9 cellular contexts compared by ENCODE assay signal in the genomic region with DNA sequence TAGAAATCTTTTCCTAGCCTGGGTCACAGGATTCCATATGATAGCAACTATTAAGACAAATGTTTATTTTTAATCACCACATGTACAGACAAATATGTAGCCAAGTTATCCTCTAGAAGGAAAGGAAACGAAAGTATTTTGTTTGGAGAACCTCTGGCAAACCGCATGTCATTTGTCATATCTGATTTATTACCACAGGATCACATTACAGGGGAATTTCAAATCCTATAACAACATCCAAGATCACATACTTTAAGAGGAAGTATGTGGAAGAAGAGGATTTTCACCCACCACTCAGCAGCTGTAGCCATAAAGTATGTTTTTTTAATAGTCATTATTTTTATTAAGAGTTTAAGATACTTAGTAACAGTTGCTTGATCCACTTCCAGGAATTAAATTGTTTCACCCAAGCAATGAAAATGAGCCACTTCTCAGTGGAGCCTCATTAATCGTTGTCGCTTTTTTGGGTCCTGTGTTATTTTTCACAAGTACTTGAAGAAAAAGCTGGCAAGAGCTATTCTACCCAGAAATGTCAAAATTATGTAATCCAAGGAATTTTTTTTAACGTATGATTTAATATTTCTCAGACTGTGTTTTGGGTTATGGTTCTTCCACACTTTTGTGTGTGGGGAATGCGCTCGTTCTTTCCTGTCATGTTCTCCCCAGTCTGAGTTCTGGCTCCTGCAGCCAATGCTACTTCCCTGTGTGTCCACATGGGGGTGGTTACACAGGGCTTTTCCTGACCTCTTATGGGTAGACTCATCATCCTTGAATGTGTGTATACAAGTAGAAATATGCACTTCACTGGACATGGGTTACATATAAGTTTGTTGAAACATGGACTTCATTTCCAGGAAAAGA. TPM values are rescaled to one million over a fixed set of nuclear protein-coding genes. Genes with fewer than 3 reads are reported as not detected.
DNase-seq lines count a peak whose midpoint lies in the region; ATAC-seq and TF ChIP-seq lines count a peak whose summit lies in the region.
"Had no signal": no experiment of that assay in that cellular context is flagged by ENCODE, and none has a peak within 500 bp of the region (broad histone marks: within the 10 kb centered on the region; RNA-seq: fewer than 3 reads in every experiment).

No MANE protein-coding gene starts in this region.

- no peaks in the 10 kb centered on the region for H3K27me3 ChIP-seq in esophagus muscularis mucosa
- H3K27me3 ChIP-seq in Karpas-422 (ENCODE audit: low read length) = no peaks in the 10 kb centered on the region

- H2AFZ ChIP-seq in Karpas-422 (ENCODE audit: low read length) = no peak overlapping the region

- TF ChIP-seq EP300 in esophagus muscularis mucosa (IDR thresholded peaks at IDR 0.05) = no peak

- peak overlapping the region; percentile 86 for H3K27ac Mint-ChIP-seq in osteocyte (ENCODE audit: unreplicated experiment)
- H3K27ac Mint-ChIP-seq in stimulated activated memory B cell treated with anti-CD40 and anti-IgM and Interleukin-4, amounts not matched to agents 10 μg/mL and 1 μg/mL and 100 μg/mL, for 72 hours = no peak overlapping the region
- H3K27ac Mint-ChIP-seq: activated naive CD8-positive, alpha-beta T cell had no signal

- H4K20me1 ChIP-seq in Karpas-422 (ENCODE audit: insufficient read depth, low read depth, low read length) = no peaks in the 10 kb centered on the region

- no peaks in the 10 kb centered on the region for H3K9me2 ChIP-seq in Karpas-422 (replicated peaks; ENCODE audit: insufficient read depth, low read length)

- no peak overlapping the region for H3K4me2 ChIP-seq in Karpas-422 (ENCODE audit: low read depth, low read length, poor library complexity, severe bottlenecking)

- H3K4me1 Mint-ChIP-seq in osteocyte (ENCODE audit: unreplicated experiment) = peaks cover 83% of the 10 kb centered on the region
- H3K4me1 Mint-ChIP-seq in stimulated activated memory B cell treated with anti-CD40 and anti-IgM and Interleukin-4, amounts not matched to agents 10 μg/mL and 1 μg/mL and 100 μg/mL, for 72 hours = no peaks in the 10 kb centered on the region

- no peaks in the 10 kb centered on the region for H3K27me3 Mint-ChIP-seq in osteocyte (ENCODE audit: unreplicated experiment)
- H3K27me3 Mint-ChIP-seq in stimulated activated memory B cell treated with anti-CD40 and anti-IgM and Interleukin-4, amounts not matched to agents 10 μg/mL and 1 μg/mL and 100 μg/mL, for 72 hours = peaks cover 79% of the 10 kb centered on the region

- peaks cover 31% of the 10 kb centered on the region for H3K36me3 Mint-ChIP-seq in osteocyte (ENCODE audit: unreplicated experiment)
- no peaks in the 10 kb centered on the region for H3K36me3 Mint-ChIP-seq in stimulated activated memory B cell treated with anti-CD40 and anti-IgM and Interleukin-4, amounts not matched to agents 10 μg/mL and 1 μg/mL and 100 μg/mL, for 72 hours
- H3K36me3 Mint-ChIP-seq: activated naive CD8-positive, alpha-beta T cell had no signal

- H3K9me3 Mint-ChIP-seq in osteocyte (ENCODE audit: unreplicated experiment) = no peaks in the 10 kb centered on the region
- H3K9me3 Mint-ChIP-seq in stimulated activated memory B cell treated with anti-CD40 and anti-IgM and Interleukin-4, amounts not matched to agents 10 μg/mL and 1 μg/mL and 100 μg/mL, for 72 hours = no peaks in the 10 kb centered on the region

- intact Hi-C loops in esophagus muscularis mucosa (cut with DNase I) = no loop called here

- TF ChIP-seq CTCF in esophagus muscularis mucosa (IDR thresholded peaks at IDR 0.05) (peak; percentile 25 to 67 (median 39)), osteocyte (IDR thresholded peaks at IDR 0.05) (peak; percentile 67)

- 36% methylated on average over 7 of the region's 7 CpGs for WGBS in esophagus muscularis mucosa

- no peak for TF ChIP-seq POLR2A in esophagus muscularis mucosa (IDR thresholded peaks at IDR 0.05; ENCODE audit: low read depth)

- H3K27ac ChIP-seq in esophagus muscularis mucosa (replicated peaks in 1 of 4) = peak overlapping the region in 3 of 4 donors; percentile 41 to 63 (median 56)
- H3K27ac ChIP-seq in Karpas-422 (ENCODE audit: low read length) = no peak overlapping the region

- H3K9me3 ChIP-seq in esophagus muscularis mucosa = no peaks in the 10 kb centered on the region
- no peaks in the 10 kb centered on the region for H3K9me3 ChIP-seq in Karpas-422 (ENCODE audit: low read length)

- H3K36me3 ChIP-seq in esophagus muscularis mucosa (no peaks in the 10 kb centered on the region), Karpas-422 (ENCODE audit: insufficient read depth, low read length) (no peaks in the 10 kb centered on the region)

- peak; percentile 49 for DNase-seq in DMS53 treated with DMSO at 0.1 percent for 48 hours (lab: John Stamatoyannopoulos, UW; ENCODE audit: unreplicated experiment)
- peak; percentile 39 for DNase-seq in NCI-H69 (lab: John Stamatoyannopoulos, UW)
- peak; percentile 90 for DNase-seq in esophagus muscularis mucosa (ENCODE audit: extremely low spot score)
- DNase-seq in osteocyte (ENCODE audit: extremely low spot score, unreplicated experiment) = no peak
- no peak for DNase-seq in NCI-H2029 (lab: John Stamatoyannopoulos, UW)
- no peak for DNase-seq in COLO829 (ENCODE audit: low spot score)
- no peak for DNase-seq in Karpas-422

- no peak overlapping the region for H3K4me3 ChIP-seq in esophagus muscularis mucosa
- no peak overlapping the region for H3K4me3 ChIP-seq in Karpas-422 (ENCODE audit: low read length)

- no peaks in the 10 kb centered on the region for H3K79me2 ChIP-seq in Karpas-422 (ENCODE audit: low read length)

- no peak overlapping the region for H3K9ac ChIP-seq in Karpas-422 (ENCODE audit: low read length)

- H3K4me1 ChIP-seq in esophagus muscularis mucosa (peaks cover 33 to 67% (median 63%) of the 10 kb centered on the region in 4 donors), Karpas-422 (ENCODE audit: low read length) (no peaks in the 10 kb centered on the region)

- no peak for ATAC-seq in stimulated activated memory B cell treated with anti-CD40 and anti-IgM and Interleukin-4, amounts not matched to agents 10 μg/mL and 1 μg/mL and 100 μg/mL, for 72 hours

- H3K4me3 Mint-ChIP-seq in osteocyte (ENCODE audit: unreplicated experiment) = peak overlapping the region; percentile 64
- no peak overlapping the region for H3K4me3 Mint-ChIP-seq in stimulated activated memory B cell treated with anti-CD40 and anti-IgM and Interleukin-4, amounts not matched to agents 10 μg/mL and 1 μg/mL and 100 μg/mL, for 72 hours
- H3K4me3 Mint-ChIP-seq: activated naive CD8-positive, alpha-beta T cell had no signal

RNA-seq across cellular contexts. Expression of gene SERTAD4, which starts 6.9 kb away (rescaled TPM):
- total RNA-seq in esophagus muscularis mucosa (1 to 10 TPM; 1.8 to 2.6 (median 2.1) TPM), osteocyte (40.5 and 47.2 TPM in 2 replicates)
- not detected in 2 replicates for total RNA-seq in Karpas-422 (2014; rRNA removed; shearing (Covaris generic); ENCODE audit: low replicate concordance)

Comparison
In these comparisons a context has a peak if more than half of its experiments do, and no peak if none do; other contexts are left out.
1. DNase-seq: peak in DMS53 treated with DMSO at 0.1 percent for 48 hours (single experiment), NCI-H69 (single experiment) and esophagus muscularis mucosa (single experiment); none in osteocyte (single experiment), NCI-H2029 (single experiment), COLO829 (single experiment) and Karpas-422 (single experiment).
2. RNA of gene SERTAD4, which starts 6.9 kb away (total RNA-seq): 40.5 to 47.2 TPM in osteocyte; 1.8 to 2.6 TPM in esophagus muscularis mucosa and not detected in Karpas-422; every median in the first group is over 10 times any median in the second.